ENCODE assay signal across 9 cellular contexts in the genomic region with DNA sequence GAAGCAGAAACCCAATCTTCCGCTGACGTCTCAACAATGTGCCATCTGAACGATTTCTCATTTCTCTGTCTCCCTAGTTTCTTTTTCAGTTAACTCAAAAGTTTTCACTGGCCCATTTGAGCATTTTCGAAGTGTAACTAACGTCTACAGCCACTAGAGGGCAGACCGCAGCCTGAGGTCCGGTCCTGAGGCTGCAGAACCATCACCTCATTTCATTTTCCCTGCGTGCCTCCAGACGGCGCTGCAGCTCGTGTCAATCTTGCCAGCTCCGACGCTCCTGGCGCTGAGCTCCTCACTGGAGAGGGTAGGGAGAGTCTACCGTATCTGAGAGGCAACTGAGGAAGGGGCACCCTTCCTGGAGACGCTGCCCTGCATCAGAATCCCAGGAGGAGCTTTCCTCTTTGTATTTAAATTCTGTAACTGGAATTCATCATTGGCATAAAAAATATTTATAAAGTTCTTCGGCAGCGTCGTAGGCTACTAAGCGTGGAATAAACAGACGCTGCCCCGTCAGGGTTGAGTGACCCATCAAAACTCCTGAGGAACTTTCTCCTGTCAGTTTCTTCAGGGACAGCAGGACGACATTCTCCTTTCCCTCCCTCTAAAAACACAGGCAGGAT. TPM values are rescaled to one million over a fixed set of nuclear protein-coding genes. Genes with fewer than 3 reads are reported as not detected.
DNase-seq lines count a peak whose midpoint lies in the region; ATAC-seq and TF ChIP-seq lines count a peak whose summit lies in the region.
"Had no signal": no experiment of that assay in that cellular context is flagged by ENCODE, and none has a peak within 500 bp of the region (broad histone marks: within the 10 kb centered on the region; RNA-seq: fewer than 3 reads in every experiment).

No MANE protein-coding gene starts in this region.

- no peaks in the 10 kb centered on the region for H3K36me3 Mint-ChIP-seq in CD14-positive monocyte
- H3K36me3 Mint-ChIP-seq: activated naive CD8-positive, alpha-beta T cell had no signal

- ATAC-seq in GM19395 (IDR thresholded peaks at IDR 0.05; ENCODE audit: unreplicated experiment) (peak; percentile 97), HG03558 (IDR thresholded peaks at IDR 0.05; ENCODE audit: extremely low read depth, unreplicated experiment) (peak; percentile 76)

- peak overlapping the region in 6 of 7 donors; percentile 0 to 96 (median 53) for H3K27ac Mint-ChIP-seq in CD14-positive monocyte
- H3K27ac Mint-ChIP-seq: activated naive CD8-positive, alpha-beta T cell had no signal

- peak overlapping the region in 1 of 2 donors; percentile 35 for H3K4me3 Mint-ChIP-seq in CD14-positive monocyte
- H3K4me3 Mint-ChIP-seq: activated naive CD8-positive, alpha-beta T cell had no signal

- DNase-seq in CD14-positive monocyte (ENCODE audit: low spot score) (peak; percentile 83), NCI-H748 treated with DMSO at 0.1 percent for 48 hours (lab: John Stamatoyannopoulos, UW) (peak; percentile 93), ecto neural progenitor cell (ENCODE audit: low spot score) (peak; percentile 82), medulla oblongata (ENCODE audit: extremely low spot score) (peak; percentile 95)
- DNase-seq in activated CD4-positive, alpha-beta T cell treated with anti-CD3 and anti-CD28 coated beads, Interleukin-2, amount 50 U/mL, for 4 hours: peak; percentile 67 to 72
- DNase-seq in stimulated activated CD8-positive, alpha-beta memory T cell treated with anti-CD3 and anti-CD28 coated beads, Interleukin-12 subunit alpha, Interleukin-12 subunit beta, amount 100 ng/mL, for 24 hours (ENCODE audit: extremely low read depth): peak; percentile 42

- intact Hi-C loops in CD14-positive monocyte (cut with micrococcal nuclease): loop anchor here (1.0 to 10.0 kb wide), 5 partner anchors 433 to 515 kb away; a partner anchor contains a TSS

- H3K4me1 Mint-ChIP-seq in CD14-positive monocyte: peaks cover 25% of the 10 kb centered on the region

- peak; percentile 100 for TF ChIP-seq CTCF in CD14-positive monocyte (IDR thresholded peaks at IDR 0.05)

- no peaks in the 10 kb centered on the region for H3K27me3 Mint-ChIP-seq in CD14-positive monocyte (ENCODE audit: low read depth in 3 of 3)

- H3K9me3 Mint-ChIP-seq in CD14-positive monocyte: peaks cover 0 to 2% (median 0%) of the 10 kb centered on the region in 7 donors

RNA-seq across cellular contexts. Expression of a gene that starts 28.5 kb away (rescaled TPM):
- polyA plus RNA-seq in CD14-positive monocyte: 10 to 100 TPM; 19.7 to 20.5 TPM

Comparison
In these comparisons a context has a peak if more than half of its experiments do, and no peak if none do; other contexts are left out.
1. Peak in every context shown above with its lines: DNase-seq and ATAC-seq.
2. DNase-seq: peak in every context shown above with its lines; median percentile 95 in medulla oblongata; 93 in NCI-H748 treated with DMSO at 0.1 percent for 48 hours; 83 in CD14-positive monocyte; 82 in ecto neural progenitor cell; 70 in activated CD4-positive, alpha-beta T cell treated with anti-CD3 and anti-CD28 coated beads, Interleukin-2, amount 50 U/mL, for 4 hours; 42 in stimulated activated CD8-positive, alpha-beta memory T cell treated with anti-CD3 and anti-CD28 coated beads, Interleukin-12 subunit alpha, Interleukin-12 subunit beta, amount 100 ng/mL, for 24 hours.